In genomic region chr11:15569626-15570025, GRCh38 we compare ENCODE assay signal across 24 cellular contexts.
A peak's percentile ranks its signal among the peaks of the same experiment; 100 is the strongest.
DNase-seq lines count a peak whose midpoint lies in the region; ATAC-seq, FAIRE-seq and TF ChIP-seq lines count a peak whose summit lies in the region.
"Had no signal": no experiment of that assay in that cellular context is flagged by ENCODE, and none has a peak within 500 bp of the region (broad histone marks: within the 10 kb centered on the region; RNA-seq: fewer than 3 reads in every experiment).

No MANE protein-coding gene starts in this region.

- H3K9me3 ChIP-seq in SK-N-MC (ENCODE audit: low read depth, low read length): no peaks in the 10 kb centered on the region
- no peaks in the 10 kb centered on the region for H3K9me3 ChIP-seq in left lung
- H3K9me3 ChIP-seq: gastrocnemius medialis, mucosa of descending colon, Peyer's patch, tibial artery had no signal

- ATAC-seq in left lung (peak; percentile 65), GM21367 (IDR thresholded peaks at IDR 0.05; ENCODE audit: unreplicated experiment) (no peak), GM18867 (IDR thresholded peaks at IDR 0.05; ENCODE audit: unreplicated experiment) (no peak)
- ATAC-seq: activated naive CD8-positive, alpha-beta T cell treated with anti-CD3 and anti-CD28 coated beads, Interleukin-2, amount 50 U/mL, for 24 hours; K562; mucosa of descending colon; stimulated activated naive CD8-positive, alpha-beta T cell treated with anti-CD3 and anti-CD28 coated beads, Interleukin-15, Interleukin-2, amounts not matched to agents 100 U/mL and 50 U/mL, for 24 hours had no signal

- H3K27ac ChIP-seq in SK-N-MC (no peak overlapping the region), left lung (no peak overlapping the region)
- H3K27ac ChIP-seq: epithelial cell of prostate, Peyer's patch, tibial artery had no signal

- H3K4me1 ChIP-seq in left lung: peaks cover 2 to 4% of the 10 kb centered on the region in 2 donors
- H3K4me1 ChIP-seq: Peyer's patch had no signal

- intact Hi-C loops in left lung (cut with DNase I): no loop called here

- no peak overlapping the region for H3K9ac ChIP-seq in SK-N-MC (ENCODE audit: insufficient read length)

- DNase-seq in COLO668 (lab: John Stamatoyannopoulos, UW; ENCODE audit: unreplicated experiment) (peak; percentile 33), SK-N-MC (ENCODE audit: low read depth, low spot score) (peak; percentile 62), fibroblast of pulmonary artery (ENCODE audit: low read depth) (peak; percentile 27), left lung (no peak), H54 (ENCODE audit: insufficient read length, low spot score) (no peak), SHP77 (lab: John Stamatoyannopoulos, UW) (no peak)
- DNase-seq: activated effector memory CD4-positive, alpha-beta T cell treated with Interleukin-2 at 50 U/mL for 16 hours; activated naive CD8-positive, alpha-beta T cell treated with anti-CD3 and anti-CD28 coated beads, Interleukin-2, amount 50 U/mL, for 24 hours; CD4-positive, CD25-positive, alpha-beta regulatory T cell; central memory CD4-positive, alpha-beta T cell; gastrocnemius medialis; H7; mucosa of descending colon; NCI-H2227 treated with DMSO at 0.1 percent for 48 hours; Peyer's patch; stimulated activated CD4-positive, alpha-beta T cell treated with anti-CD3 and anti-CD28 coated beads, Interleukin-4, amount 100 ng/mL, for 1 hour; stimulated activated naive CD8-positive, alpha-beta T cell treated with anti-CD3 and anti-CD28 coated beads, Interleukin-15, Interleukin-2, amounts not matched to agents 100 U/mL and 50 U/mL, for 24 hours; tibial artery had no signal

- FAIRE-seq in H54 (lab: Jason Lieb, UNC): no peak
- FAIRE-seq: K562, TTC549 had no signal

- no peaks in the 10 kb centered on the region for H3K36me3 ChIP-seq in SK-N-MC (ENCODE audit: insufficient read depth, low read length)
- H3K36me3 ChIP-seq in left lung: no peaks in the 10 kb centered on the region
- H3K36me3 ChIP-seq: gastrocnemius medialis, Peyer's patch, tibial artery had no signal

- H3K4me3 ChIP-seq in SK-N-MC (no peak overlapping the region), fibroblast of pulmonary artery (replicated peaks; ENCODE audit: low read depth, low read length) (no peak overlapping the region), left lung (no peak overlapping the region)
- H3K4me3 ChIP-seq: gastrocnemius medialis, K562, mucosa of descending colon, Peyer's patch, skin epidermis, tibial artery had no signal

- no peaks in the 10 kb centered on the region for H3K27me3 ChIP-seq in left lung
- H3K27me3 ChIP-seq: gastrocnemius medialis, Peyer's patch, tibial artery had no signal

- TF ChIP-seq POLR2A in H54 (IDR thresholded peaks at IDR 0.05; ENCODE audit: low read depth, low read length): no peak

- no peak for TF ChIP-seq CTCF in fibroblast of pulmonary artery (IDR thresholded peaks at IDR 0.05; ENCODE audit: low read length, missing control alignments)
- TF ChIP-seq CTCF in left lung (IDR thresholded peaks at IDR 0.05): no peak

Comparison
In these comparisons a context has a peak if more than half of its experiments do, and no peak if none do; other contexts are left out.
1. DNase-seq: peak in COLO668 (single experiment), SK-N-MC (single experiment) and fibroblast of pulmonary artery (single experiment); none in left lung (0 of 2), H54 (single experiment) and SHP77 (0 of 2).